ENCODE assay signal across 15 cellular contexts in genomic region chr9:73166453-73166852, GRCh38.
"Had no signal": no experiment of that assay in that cellular context is flagged by ENCODE, and none has a peak within 500 bp of the region (broad histone marks: within the 10 kb centered on the region; RNA-seq: fewer than 3 reads in every experiment).

No MANE protein-coding gene starts in this region.

- H3K36me3 Mint-ChIP-seq: naive B cell had no signal

- H3K27ac Mint-ChIP-seq: naive B cell had no signal

- DNase-seq: activated CD4-positive, alpha-beta T cell treated with anti-CD3 and anti-CD28 coated beads, Interleukin-2, amount 50 U/mL, for 4 hours; activated T-cell treated with anti-CD3 and anti-CD28 coated beads, Interleukin-2, amount 50 U/mL, for 72 hours; dermis blood vessel endothelial cell; foreskin keratinocyte; left colon; naive B cell; nucleus accumbens; spleen; stimulated activated CD4-positive, alpha-beta T cell treated with anti-CD3 and anti-CD28 coated beads, Interleukin-2, amount 100 ng/mL, for 24 hours; stimulated activated naive CD4-positive, alpha-beta T cell; trophoblast cell had no signal

- H3K4me1 ChIP-seq: prostate gland had no signal

- H3K9me3 Mint-ChIP-seq: activated T-cell treated with anti-CD3 and anti-CD28 coated beads, Interleukin-2, amount 50 U/mL, for 72 hours; naive B cell had no signal

- H3K9me3 ChIP-seq: prostate gland, spleen had no signal

- ATAC-seq: activated CD4-positive, CD25-positive, alpha-beta regulatory T cell treated with anti-CD3 and anti-CD28 coated beads, Interleukin-2, amount 50 U/mL, for 24 hours; activated T-cell treated with anti-CD3 and anti-CD28 coated beads, Interleukin-2, amount 50 U/mL, for 72 hours; foreskin keratinocyte; left colon; sciatic nerve had no signal

- H3K27me3 Mint-ChIP-seq: naive B cell had no signal

- H3K27ac ChIP-seq: foreskin keratinocyte, prostate gland had no signal

- H3K4me3 ChIP-seq: lung, prostate gland, spleen had no signal

- H3K4me3 Mint-ChIP-seq: naive B cell had no signal

- H3K27me3 ChIP-seq: foreskin keratinocyte, spleen had no signal
